ENCODE assay signal across 10 cellular contexts in genomic region chr6:139981066-139981624, GRCh38.
DNase-seq lines count a peak whose midpoint lies in the region; TF ChIP-seq lines count a peak whose summit lies in the region.
"Had no signal": no experiment of that assay in that cellular context is flagged by ENCODE, and none has a peak within 500 bp of the region (broad histone marks: within the 10 kb centered on the region; RNA-seq: fewer than 3 reads in every experiment).

No MANE protein-coding gene starts in this region.

- intact Hi-C loops in lower leg skin (cut with DNase I; ENCODE audit: low total_unique reads) = no loop called here

- H4K8ac ChIP-seq in neuronal stem cell (ENCODE audit: low read depth, low read length) = no peak overlapping the region

- H2AFZ ChIP-seq in ACC112 (ENCODE audit: low read length, unreplicated experiment) (no peak overlapping the region), neuronal stem cell (ENCODE audit: low read length) (peak overlapping the region; percentile 25)

- no peak overlapping the region for H3K18ac ChIP-seq in neuronal stem cell (ENCODE audit: low read length)

- H3K27me3 ChIP-seq in ACC112 (ENCODE audit: insufficient read depth, low read length) = no peaks in the 10 kb centered on the region
- no peaks in the 10 kb centered on the region for H3K27me3 ChIP-seq in neuronal stem cell (ENCODE audit: control insufficient read depth in 3 of 3, insufficient read depth in 3 of 3, low read depth in 1 of 3, low read length in 3 of 3)

- H3K36me3 ChIP-seq in ACC112 (ENCODE audit: insufficient read depth, low read length) = no peaks in the 10 kb centered on the region
- H3K36me3 ChIP-seq in neuronal stem cell (replicated peaks in 1 of 2; ENCODE audit: control insufficient read depth in 2 of 2, insufficient read depth in 2 of 2, low read length in 2 of 2) = no peaks in the 10 kb centered on the region

- H2AK5ac ChIP-seq in neuronal stem cell (ENCODE audit: low read depth, low read length) = no peak overlapping the region

- no peak overlapping the region for H3K14ac ChIP-seq in neuronal stem cell (ENCODE audit: low read length)

- H3K79me1 ChIP-seq in neuronal stem cell (ENCODE audit: low read depth, low read length) = no peaks in the 10 kb centered on the region

- no peak for TF ChIP-seq POLR2A in lower leg skin (IDR thresholded peaks at IDR 0.05)

- no peak overlapping the region for H2BK12ac ChIP-seq in neuronal stem cell (ENCODE audit: low read length)

- no peak overlapping the region for H3K9ac ChIP-seq in neuronal stem cell (ENCODE audit: low read depth, low read length, poor library complexity)

- peaks cover 0 to 3% of the 10 kb centered on the region in 2 donors for H3K9me3 ChIP-seq in neuronal stem cell (replicated peaks in 1 of 2; ENCODE audit: control insufficient read depth in 2 of 2, insufficient read depth in 1 of 2, low read depth in 1 of 2, low read length in 2 of 2)

- H2BK15ac ChIP-seq in neuronal stem cell (ENCODE audit: low read length) = no peak overlapping the region

- no peak overlapping the region for H4K91ac ChIP-seq in neuronal stem cell (ENCODE audit: low read depth, low read length, poor library complexity)

- no peak overlapping the region for H3K23ac ChIP-seq in neuronal stem cell (ENCODE audit: low read depth, low read length, poor library complexity)

- H3K4me2 ChIP-seq in neuronal stem cell (ENCODE audit: insufficient read depth, low read length, poor library complexity, severe bottlenecking) = no peak overlapping the region

- H3K27ac ChIP-seq in ACC112 (ENCODE audit: low read depth, low read length) = peak overlapping the region; percentile 84
- peak overlapping the region; percentile 81 for H3K27ac ChIP-seq in neuronal stem cell (replicated peaks; ENCODE audit: low read length)

- TF ChIP-seq CTCF in choroid plexus epithelial cell (conservative IDR thresholded peaks at IDR 0.05; ENCODE audit: low read depth, low read length) (no peak), GM20000 (IDR thresholded peaks at IDR 0.05; ENCODE audit: extremely low read depth, missing control alignments) (no peak), lower leg skin (IDR thresholded peaks at IDR 0.05) (no peak)

- no CpG with 5 or more reads among the region's 1 CpG for WGBS in neuronal stem cell (ENCODE audit: extremely low coverage in 2 of 2, insufficient read length in 2 of 2, insufficient replicate concordance in 1 of 2), 2 donors
- WGBS in lower leg skin, 2 donors = 78 to 83% methylated on average over 1 of the region's 1 CpG

- H3K79me2 ChIP-seq in ACC112 (ENCODE audit: control insufficient read depth, insufficient read depth, low read length, unreplicated experiment) = no peaks in the 10 kb centered on the region

- H2BK5ac ChIP-seq in neuronal stem cell (ENCODE audit: low read length) = no peak overlapping the region

- no peak overlapping the region for H3K4ac ChIP-seq in neuronal stem cell (ENCODE audit: low read length)

- H2BK120ac ChIP-seq in neuronal stem cell (ENCODE audit: low read depth, low read length) = no peak overlapping the region

- DNase-seq in NCI-H146 treated with DMSO at 0.1 percent for 48 hours (lab: John Stamatoyannopoulos, UW; ENCODE audit: unreplicated experiment) = peak; percentile 48
- peak; percentile 57 for DNase-seq in choroid plexus epithelial cell (ENCODE audit: low read depth)
- no peak for DNase-seq in neuronal stem cell (ENCODE audit: low spot score)
- DNase-seq in activated T-cell treated with anti-CD3 and anti-CD28 coated beads for 4 hours = no peak
- no peak for DNase-seq in GM20000 (ENCODE audit: low spot score)
- DNase-seq in activated CD4-positive, alpha-beta T cell treated with anti-CD3 and anti-CD28 coated beads for 48 hours = no peak
- no peak for DNase-seq in lower leg skin (ENCODE audit: low spot score in 2 of 2)
- DNase-seq: activated T-cell treated with anti-CD3 and anti-CD28 coated beads, Interleukin-2, amount 50 U/mL, for 72 hours; AML-193 had no signal

- peaks cover 73% of the 10 kb centered on the region for H3K4me1 ChIP-seq in ACC112 (ENCODE audit: control insufficient read depth, insufficient read depth, low read length, unreplicated experiment)
- peaks cover 8 to 18% of the 10 kb centered on the region in 2 donors for H3K4me1 ChIP-seq in neuronal stem cell (ENCODE audit: control insufficient read depth in 2 of 2, insufficient read depth in 1 of 2, low read depth in 1 of 2, low read length in 2 of 2)

- H3K4me3 ChIP-seq in ACC112 (ENCODE audit: low read depth, low read length) = peak overlapping the region; percentile 16; the same call in 1 of the 2 replicates
- H3K4me3 ChIP-seq in choroid plexus epithelial cell (ENCODE audit: low read depth, low read length) = no peak overlapping the region
- no peak overlapping the region for H3K4me3 ChIP-seq in neuronal stem cell (ENCODE audit: low read length in 2 of 2)
- H3K4me3 ChIP-seq in lower leg skin (ENCODE audit: low read depth, poor library complexity, severe bottlenecking) = no peak overlapping the region

Comparison
In these comparisons a context has a peak if more than half of its experiments do, and no peak if none do; other contexts are left out.
1. DNase-seq: peak in NCI-H146 treated with DMSO at 0.1 percent for 48 hours (single experiment) and choroid plexus epithelial cell (single experiment); none in neuronal stem cell (single experiment), activated T-cell treated with anti-CD3 and anti-CD28 coated beads for 4 hours (single experiment), GM20000 (single experiment), activated CD4-positive, alpha-beta T cell treated with anti-CD3 and anti-CD28 coated beads for 48 hours (single experiment) and lower leg skin (0 of 2).